In the genomic region with DNA sequence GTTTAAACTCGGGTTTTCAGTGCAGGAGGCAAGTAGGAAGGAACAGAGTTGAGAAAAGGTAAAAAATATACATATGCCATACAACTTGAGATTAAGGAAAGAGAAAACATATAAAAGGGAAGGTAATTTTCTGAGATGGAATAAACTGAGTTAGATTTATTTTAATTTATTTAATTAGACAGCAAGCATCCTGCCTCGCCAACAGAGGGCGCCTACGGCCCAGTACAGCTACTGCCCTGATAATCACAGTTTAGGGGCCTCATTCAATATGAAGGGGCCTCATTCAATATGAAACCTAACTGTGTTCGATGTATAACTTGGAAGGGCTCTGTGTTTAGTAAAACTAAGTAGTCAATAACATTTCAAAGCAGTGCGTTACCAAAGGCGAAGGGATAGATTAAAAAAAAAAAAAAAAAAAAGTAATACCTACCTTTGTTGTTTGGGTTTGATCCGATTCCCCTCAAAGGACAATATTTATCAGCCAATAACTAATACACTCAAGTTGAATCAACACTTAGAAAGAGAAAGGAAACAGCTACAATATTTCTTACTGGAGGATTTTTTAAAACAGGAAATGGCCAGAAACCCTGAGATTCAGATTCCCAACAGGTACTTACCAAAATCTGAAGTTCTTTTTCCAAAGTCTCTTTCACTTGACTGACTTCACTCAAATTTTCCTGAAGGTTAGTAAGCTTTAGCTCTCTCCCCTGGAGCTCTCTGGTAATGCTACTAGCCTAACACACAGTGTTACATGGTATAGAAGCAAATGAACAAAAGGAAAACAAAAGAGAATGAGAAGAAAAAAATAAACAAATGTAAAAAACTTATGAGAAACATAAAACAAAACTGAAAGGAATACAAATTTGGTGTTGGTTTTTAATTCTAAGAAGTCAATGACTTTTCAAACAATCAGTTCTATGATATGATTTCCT, we compare ENCODE assay signal across 8 cellular contexts.
A peak's percentile ranks its signal among the peaks of the same experiment; 100 is the strongest.
DNase-seq lines count a peak whose midpoint lies in the region; ATAC-seq and TF ChIP-seq lines count a peak whose summit lies in the region.

No MANE protein-coding gene starts in this region.

- CTCF ChIA-PET in IMR-90 (lab: Yijun Ruan, JAX) = interaction anchor here (0.6 to 1.7 kb wide), 8 partner anchors 12 to 166 kb away, joined by 3 to 6 read pairs (median 4); no protein-coding TSS in a partner anchor

- H3K9ac ChIP-seq in IMR-90 (ENCODE audit: low read depth, low read length) = no peak overlapping the region
- no peak overlapping the region for H3K9ac ChIP-seq in mesendoderm (ENCODE audit: low read length)

- TF ChIP-seq POLR2A in IMR-90 (IDR thresholded peaks at IDR 0.05; ENCODE audit: low read depth, low read length) (no peak), transverse colon (IDR thresholded peaks at IDR 0.05) (no peak)

- no CpG with 5 or more reads among the region's 8 CpGs for WGBS in IMR-90 (ENCODE audit: extremely low coverage in 2 of 2, insufficient read length in 1 of 2), 2 experiments
- WGBS in mesendoderm (ENCODE audit: extremely low coverage, insufficient coverage, low lambda C conversion rate) = no CpG with 5 or more reads among the region's 8 CpGs
- WGBS in transverse colon (ENCODE audit: low coverage in 1 of 2), 2 donors = 73 to 83% methylated on average over 4 to 8 of the region's 8 CpGs

- peak; percentile 66 for TF ChIP-seq RAD21 in IMR-90 (IDR thresholded peaks at IDR 0.05; ENCODE audit: low read length)

- H3K4me2 ChIP-seq in IMR-90 (ENCODE audit: low read depth, low read length) = no peak overlapping the region
- H3K4me2 ChIP-seq in mesendoderm (ENCODE audit: low read length) = no peak overlapping the region

- H3K4me1 Mint-ChIP-seq in T-helper 17 cell (peaks cover 9% of the 10 kb centered on the region), brain (no peaks in the 10 kb centered on the region)

- in situ Hi-C loops in IMR-90 (cut with MboI; ENCODE audit: low sequenced_read_pairs) (no loop called here), transverse colon (cut with MboI; ENCODE audit: low pct_ligation_motif_present in 1 of 4, low pct_unique_long_range_greater_than_20kb in 1 of 4, low sequenced_read_pairs in 3 of 4) (no loop called here)

- H3K4ac ChIP-seq in IMR-90 (ENCODE audit: low read depth, low read length) (no peak overlapping the region), mesendoderm (ENCODE audit: low read depth, low read length) (no peak overlapping the region)

- H2AFZ ChIP-seq in IMR-90 (replicated peaks; ENCODE audit: low read length, poor library complexity) = no peak overlapping the region

- no peak overlapping the region for H3K56ac ChIP-seq in IMR-90 (ENCODE audit: extremely low read depth, insufficient read depth, low read length)
- H3K56ac ChIP-seq in mesendoderm (ENCODE audit: low read length) = no peak overlapping the region

- H2BK120ac ChIP-seq in IMR-90 (ENCODE audit: low read depth, low read length) (no peak overlapping the region), mesendoderm (ENCODE audit: low read depth, low read length) (no peak overlapping the region)

- H2BK20ac ChIP-seq in IMR-90 (ENCODE audit: low read depth, low read length) = no peak overlapping the region

- no peak overlapping the region for H4K91ac ChIP-seq in IMR-90 (ENCODE audit: insufficient read depth, low read depth, low read length)

- H3K79me2 ChIP-seq in mesendoderm (ENCODE audit: control insufficient read depth, insufficient read depth, low read length) = no peaks in the 10 kb centered on the region

- H4K5ac ChIP-seq in IMR-90 (ENCODE audit: low read depth, low read length) (no peak overlapping the region), mesendoderm (ENCODE audit: low read length) (no peak overlapping the region)

- H3K36me3 Mint-ChIP-seq in T-helper 17 cell (ENCODE audit: low read depth) (peaks cover 5% of the 10 kb centered on the region), brain (peaks cover 59% of the 10 kb centered on the region)

- no peak overlapping the region for H2AK9ac ChIP-seq in IMR-90 (replicated peaks; ENCODE audit: low read depth, low read length, poor library complexity)

- H3K23ac ChIP-seq in IMR-90 (ENCODE audit: low read depth, low read length) (no peak overlapping the region), mesendoderm (ENCODE audit: low read length) (no peak overlapping the region)

- no peak overlapping the region for H3K4me3 Mint-ChIP-seq in T-helper 17 cell
- H3K4me3 Mint-ChIP-seq in brain = no peak overlapping the region

- H3K9me1 ChIP-seq in IMR-90 (ENCODE audit: insufficient read depth, low read length) = no peaks in the 10 kb centered on the region

- H2AK5ac ChIP-seq in IMR-90 (ENCODE audit: low read depth, low read length) = no peak overlapping the region
- H2AK5ac ChIP-seq in mesendoderm (ENCODE audit: low read length) = no peak overlapping the region

- peak; percentile 72 for TF ChIP-seq CTCF in IMR-90 (conservative IDR thresholded peaks at IDR 0.05; ENCODE audit: low read depth, low read length)
- TF ChIP-seq CTCF in brain (conservative IDR thresholded peaks at IDR 0.05) = peak; percentile 52 to 66
- peak; percentile 59 to 71 (median 62) for TF ChIP-seq CTCF in transverse colon (IDR thresholded peaks at IDR 0.05)

- no peaks in the 10 kb centered on the region for H3K9me3 Mint-ChIP-seq in brain

- no peaks in the 10 kb centered on the region for H3K27me3 ChIP-seq in IMR-90 (ENCODE audit: control insufficient read depth, insufficient read depth, low read length)
- H3K27me3 ChIP-seq in mesendoderm (ENCODE audit: insufficient read depth, low read length, poor library complexity) = no peaks in the 10 kb centered on the region
- no peaks in the 10 kb centered on the region for H3K27me3 ChIP-seq in transverse colon

- dilution Hi-C loops in IMR-90 (cut with HindIII; ENCODE audit: low sequenced_read_pairs, unreplicated experiment) = no loop called here

- no peak for TF ChIP-seq EP300 in transverse colon (IDR thresholded peaks at IDR 0.05; ENCODE audit: low read depth)

- no peak overlapping the region for H3K14ac ChIP-seq in IMR-90 (replicated peaks; ENCODE audit: low read depth, low read length)

- intact Hi-C loops in IMR-90 (cut with micrococcal nuclease) = loop anchor here (5.0 kb wide), 1 partner anchor 136 kb away; no protein-coding TSS in a partner anchor
- intact Hi-C loops in transverse colon (cut with DNase I; ENCODE audit: low total_unique reads) = loop anchor here (10.0 kb wide), 1 partner anchor 139 kb away; no protein-coding TSS in a partner anchor

- H2BK15ac ChIP-seq in IMR-90 (ENCODE audit: low read depth, low read length) (no peak overlapping the region), mesendoderm (replicated peaks; ENCODE audit: low read depth) (no peak overlapping the region)

- POLR2A ChIA-PET in IMR-90 (lab: Charles Lee; ENCODE audit: unreplicated experiment) = no interaction called here

- H4K8ac ChIP-seq in IMR-90 (ENCODE audit: low read depth in 2 of 2, low read length in 2 of 2) (no peak overlapping the region), mesendoderm (ENCODE audit: low read depth, low read length) (no peak overlapping the region)

- no TSS peak for BruUV-seq in IMR-90 (replicated peaks; lab: Mats Ljungman, UMichigan)

- no peak overlapping the region for H3K27ac ChIP-seq in IMR-90 (ENCODE audit: insufficient read depth, low read length)
- no peak overlapping the region for H3K27ac ChIP-seq in mesendoderm (ENCODE audit: low read depth, low read length)
- H3K27ac ChIP-seq in transverse colon = no peak overlapping the region

- H3K36me3 ChIP-seq in IMR-90 (ENCODE audit: control insufficient read depth, insufficient read depth, low read length) (peaks cover 39% of the 10 kb centered on the region), mesendoderm (ENCODE audit: control insufficient read depth, insufficient read depth, low read length) (no peaks in the 10 kb centered on the region), transverse colon (peaks cover 0 to 46% (median 22%) of the 10 kb centered on the region in 4 donors)

- no peaks in the 10 kb centered on the region for H4K20me1 ChIP-seq in IMR-90 (ENCODE audit: insufficient read depth, low read length)

- H2BK5ac ChIP-seq in IMR-90 (ENCODE audit: low read depth, low read length, poor library complexity, severe bottlenecking) (no peak overlapping the region), mesendoderm (ENCODE audit: low read length) (no peak overlapping the region)

- ATAC-seq in IMR-90 (ENCODE audit: low read depth) (peak; percentile 59), T-helper 17 cell (peak; percentile 36), HG02938 (IDR thresholded peaks at IDR 0.05; ENCODE audit: unreplicated experiment) (no peak), HG02763 (IDR thresholded peaks at IDR 0.05; ENCODE audit: unreplicated experiment) (no peak)

- H3K4me3 ChIP-seq in IMR-90 (ENCODE audit: insufficient read depth, low read depth, low read length) (no peak overlapping the region), mesendoderm (ENCODE audit: low read length) (no peak overlapping the region), transverse colon (no peak overlapping the region)

- H3K4me1 ChIP-seq in IMR-90 (ENCODE audit: control insufficient read depth, insufficient read depth, low read length) (no peaks in the 10 kb centered on the region), mesendoderm (ENCODE audit: control insufficient read depth, low read depth, low read length) (no peaks in the 10 kb centered on the region), transverse colon (no peaks in the 10 kb centered on the region)

- peaks cover 7 to 14% of the 10 kb centered on the region in 2 experiments; a peak in 3 of 4 replicates for H3K79me1 ChIP-seq in IMR-90 (ENCODE audit: low read depth in 1 of 2, low read length in 2 of 2)
- no peaks in the 10 kb centered on the region for H3K79me1 ChIP-seq in mesendoderm (ENCODE audit: low read length)

- H3K9me3 ChIP-seq in IMR-90 (ENCODE audit: control insufficient read depth, insufficient read depth, low read length) = no peaks in the 10 kb centered on the region
- no peaks in the 10 kb centered on the region for H3K9me3 ChIP-seq in T-helper 17 cell (ENCODE audit: control insufficient read depth, low read length, poor library complexity, severe bottlenecking)
- H3K9me3 ChIP-seq in transverse colon = no peaks in the 10 kb centered on the region

- DNase-seq in COLO829 (ENCODE audit: low spot score) (peak; percentile 24), IMR-90 (peak; percentile 34), T-helper 17 cell (peak in 1 of 3 donors; percentile 17), mesendoderm (peak; percentile 29), transverse colon (peak; percentile 22)

- H3K18ac ChIP-seq in IMR-90 (ENCODE audit: low read depth, low read length) (no peak overlapping the region), mesendoderm (ENCODE audit: low read length) (no peak overlapping the region)

- H3K27ac Mint-ChIP-seq in T-helper 17 cell (peak overlapping the region; percentile 84), brain (peak overlapping the region in 3 of 5 experiments; percentile 35 to 74 (median 36))

- H3K27me3 Mint-ChIP-seq in T-helper 17 cell (no peaks in the 10 kb centered on the region), brain (no peaks in the 10 kb centered on the region)

TF ChIP-seq in IMR-90, 13 proteins besides CTCF, POLR2A, EP300 and RAD21 (continues in another document):
- TF ChIP-seq CHD1 (IDR thresholded peaks at IDR 0.05; ENCODE audit: low read depth, low read length) (no peak), SMC3 (IDR thresholded peaks at IDR 0.05; ENCODE audit: low read depth, low read length) (peak; percentile 55; the same call in 1 of the 2 replicates), RCOR1 (IDR thresholded peaks at IDR 0.05; ENCODE audit: insufficient replicate concordance, low read length) (no peak)

Comparison
In these comparisons a context has a peak if more than half of its experiments do, and no peak if none do; other contexts are left out.
1. ATAC-seq: peak in IMR-90 (single experiment) and T-helper 17 cell (single experiment); none in HG02938 (single experiment) and HG02763 (single experiment).
2. Peak in every context shown above with its lines, with median percentiles within 50 percentile points of each other: CTCF ChIP-seq.